ENCODE assay signal across 8 cellular contexts in the genomic region with DNA sequence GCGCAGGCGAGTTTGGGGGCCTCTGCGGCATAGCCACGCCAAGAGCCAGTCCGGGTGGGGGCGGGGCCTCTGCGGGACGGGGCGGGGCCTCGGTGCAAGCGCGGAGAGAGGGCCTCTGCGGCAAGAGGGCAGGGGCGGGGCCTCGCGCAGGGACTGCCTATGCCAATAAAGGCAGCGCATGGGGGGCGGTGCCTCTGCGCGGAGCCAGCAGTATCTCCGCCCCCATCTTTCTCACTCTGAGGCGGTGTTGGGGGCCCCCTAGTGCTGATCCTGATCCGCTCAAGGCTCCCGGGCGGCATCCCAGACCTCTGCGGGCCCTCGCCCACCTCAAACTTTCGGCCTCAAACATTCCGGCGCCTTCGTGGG. TPM values are rescaled to one million over a fixed set of nuclear protein-coding genes. Genes with fewer than 3 reads are reported as not detected.
DNase-seq lines count a peak whose midpoint lies in the region; ATAC-seq and TF ChIP-seq lines count a peak whose summit lies in the region.

No MANE protein-coding gene starts in this region.

- H3K4me3 ChIP-seq in BE2C (ENCODE audit: low read depth, low read length) = peak overlapping the region; percentile 47

- H3K27me3 ChIP-seq in BE2C = peaks cover 13% of the 10 kb centered on the region; the same call in 1 of the 2 replicates

- H3K36me3 ChIP-seq in BE2C = no peaks in the 10 kb centered on the region

- H3K36me3 Mint-ChIP-seq in nephron (ENCODE audit: low read depth) = no peaks in the 10 kb centered on the region

- H3K9me3 ChIP-seq in BE2C = no peaks in the 10 kb centered on the region

- DNase-seq in BE2C (peak; percentile 99), NCI-H187 treated with DMSO at 0.1 percent for 48 hours (lab: John Stamatoyannopoulos, UW) (peak; percentile 26), epithelial cell of prostate (ENCODE audit: low read depth, low spot score) (peak; percentile 12)
- peak; percentile 91 for DNase-seq in activated CD8-positive, alpha-beta memory T cell treated with anti-CD3 and anti-CD28 coated beads, Interleukin-2, amount 50 U/mL, for 48 hours
- DNase-seq in stimulated activated naive CD8-positive, alpha-beta T cell treated with anti-CD3 and anti-CD28 coated beads, Interleukin-15, Interleukin-2, amounts not matched to agents 100 U/mL and 50 U/mL, for 24 hours = peak; percentile 90

- H3K27ac Mint-ChIP-seq in nephron = no peak overlapping the region

- H3K27ac ChIP-seq in epithelial cell of prostate = no peak overlapping the region

- H3K4me3 Mint-ChIP-seq in nephron = no peak overlapping the region

- H3K27me3 Mint-ChIP-seq in nephron (ENCODE audit: low read depth) = peaks cover 98% of the 10 kb centered on the region

- H3K4me1 ChIP-seq in BE2C = peaks cover 3% of the 10 kb centered on the region

- peak; percentile 52 for TF ChIP-seq CTCF in BE2C (IDR thresholded peaks at IDR 0.05; ENCODE audit: low read depth, low read length)
- TF ChIP-seq CTCF in nephron (IDR thresholded peaks at IDR 0.05; ENCODE audit: unreplicated experiment in 3 of 3) = peak in 2 of 3 experiments; percentile 15 to 34

- no peaks in the 10 kb centered on the region for H3K9me3 Mint-ChIP-seq in nephron

- no peaks in the 10 kb centered on the region for H3K4me1 Mint-ChIP-seq in nephron

- ATAC-seq in GM21390 (IDR thresholded peaks at IDR 0.05; ENCODE audit: unreplicated experiment) (peak; percentile 89), HG02840 (IDR thresholded peaks at IDR 0.05; ENCODE audit: low FRiP score, unreplicated experiment) (no peak)
- peak; percentile 97 for ATAC-seq in stimulated activated naive CD8-positive, alpha-beta T cell treated with anti-CD3 and anti-CD28 coated beads, Interleukin-15, Interleukin-2, amounts not matched to agents 100 U/mL and 50 U/mL, for 24 hours

RNA-seq across cellular contexts. Expression of gene GPRIN1, which starts 9.2 kb away (rescaled TPM):
- polyA plus RNA-seq in BE2C (2012; ENCODE audit: insufficient read depth, insufficient read length, low read depth) = 10.1 TPM

RNA-seq across cellular contexts. Expression of gene SNCB, which starts 11.1 kb away (rescaled TPM):
- polyA plus RNA-seq in BE2C (2012; ENCODE audit: insufficient read depth, insufficient read length, low read depth) = 4.1 TPM

RNA-seq across cellular contexts. Expression of gene EIF4E1B, which starts 11.3 kb away (rescaled TPM):
- not detected for polyA plus RNA-seq in BE2C (2012; ENCODE audit: insufficient read depth, insufficient read length, low read depth)

RNA-seq across cellular contexts. Expression of gene TSPAN17, which starts 28.1 kb away (rescaled TPM):
- polyA plus RNA-seq in BE2C (2012; ENCODE audit: insufficient read depth, insufficient read length, low read depth) = 26.0 TPM

Comparison
In these comparisons a context has a peak if more than half of its experiments do, and no peak if none do; other contexts are left out.
1. DNase-seq: peak in every context shown above with its lines; median percentile 99 in BE2C; 91 in activated CD8-positive, alpha-beta memory T cell treated with anti-CD3 and anti-CD28 coated beads, Interleukin-2, amount 50 U/mL, for 48 hours; 90 in stimulated activated naive CD8-positive, alpha-beta T cell treated with anti-CD3 and anti-CD28 coated beads, Interleukin-15, Interleukin-2, amounts not matched to agents 100 U/mL and 50 U/mL, for 24 hours; 26 in NCI-H187 treated with DMSO at 0.1 percent for 48 hours; 12 in epithelial cell of prostate.